Comparison of ENCODE assay signal across 22 cellular contexts in the genomic region with DNA sequence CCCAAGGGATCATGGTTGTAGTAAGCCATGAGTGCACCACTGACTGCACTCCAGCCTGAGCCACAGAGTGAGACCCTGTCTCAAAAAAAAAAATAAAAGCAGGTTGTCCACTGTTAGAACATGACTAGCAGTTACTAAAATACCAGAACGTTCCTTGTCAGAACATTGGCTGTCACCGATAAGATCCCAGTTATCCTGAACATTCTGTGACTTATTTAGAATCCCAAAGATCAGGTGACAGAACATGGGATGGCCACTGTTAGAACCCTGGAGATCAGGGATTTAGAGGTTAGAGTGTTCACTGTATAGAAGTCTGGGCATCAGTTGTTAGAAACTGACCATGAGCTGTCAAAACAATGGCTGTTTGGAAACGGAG. TPM values are rescaled to one million over a fixed set of nuclear protein-coding genes. Genes with fewer than 3 reads are reported as not detected.
DNase-seq lines count a peak whose midpoint lies in the region; ATAC-seq and TF ChIP-seq lines count a peak whose summit lies in the region.
"Had no signal": no experiment of that assay in that cellular context is flagged by ENCODE, and none has a peak within 500 bp of the region (broad histone marks: within the 10 kb centered on the region; RNA-seq: fewer than 3 reads in every experiment).

No MANE protein-coding gene starts in this region.

- H3K4me3 Mint-ChIP-seq in nephron = peak overlapping the region in 2 of 3 experiments; percentile 5 to 33
- H3K4me3 Mint-ChIP-seq: central memory CD8-positive, alpha-beta T cell had no signal

- TF ChIP-seq CTCF in ascending aorta (IDR thresholded peaks at IDR 0.05) = no peak
- no peak for TF ChIP-seq CTCF in nephron (IDR thresholded peaks at IDR 0.05; ENCODE audit: unreplicated experiment in 3 of 3)
- TF ChIP-seq CTCF in thoracic aorta (IDR thresholded peaks at IDR 0.05) = no peak

- H3K36me3 ChIP-seq in ascending aorta (no peaks in the 10 kb centered on the region), thoracic aorta (no peaks in the 10 kb centered on the region)

- peaks cover 19% of the 10 kb centered on the region for H3K4me1 Mint-ChIP-seq in nephron

- H3K9me3 Mint-ChIP-seq in nephron = no peaks in the 10 kb centered on the region
- H3K9me3 Mint-ChIP-seq: central memory CD8-positive, alpha-beta T cell had no signal

- H3K36me3 Mint-ChIP-seq in nephron (ENCODE audit: low read depth) = no peaks in the 10 kb centered on the region

- H3K4me3 ChIP-seq in ascending aorta (no peak overlapping the region), thoracic aorta (no peak overlapping the region)
- H3K4me3 ChIP-seq: GM23248 had no signal

- peaks cover 34% of the 10 kb centered on the region for H3K27me3 Mint-ChIP-seq in nephron (ENCODE audit: low read depth)
- H3K27me3 Mint-ChIP-seq: central memory CD8-positive, alpha-beta T cell had no signal

- DNase-seq in ascending aorta (ENCODE audit: low spot score in 2 of 2) (no peak), left ventricle myocardium superior (no peak), thoracic aorta (ENCODE audit: low spot score) (no peak), NCI-H128 (lab: John Stamatoyannopoulos, UW; ENCODE audit: unreplicated experiment) (no peak)
- no peak for DNase-seq in activated CD4-positive, alpha-beta T cell treated with anti-CD3 and anti-CD28 coated beads for 48 hours
- no peak for DNase-seq in activated CD4-positive, CD25-positive, alpha-beta regulatory T cell treated with anti-CD3 and anti-CD28 coated beads, Interleukin-2, amount 50 U/mL, for 72 hours
- DNase-seq: DND-41; effector memory CD4-positive, alpha-beta T cell; islet precursor cell; NCI-H1105; NCI-H2171; NCI-H82; SK-N-SH; stimulated activated CD8-positive, alpha-beta memory T cell treated with anti-CD3 and anti-CD28 coated beads, Interleukin-4, amount 100 ng/mL, for 48 hours; T1000 had no signal

- H3K27me3 ChIP-seq in ascending aorta (no peaks in the 10 kb centered on the region), thoracic aorta (replicated peaks; ENCODE audit: insufficient read depth) (no peaks in the 10 kb centered on the region)

- H3K9me3 ChIP-seq in ascending aorta = no peaks in the 10 kb centered on the region
- no peaks in the 10 kb centered on the region for H3K9me3 ChIP-seq in thoracic aorta
- H3K9me3 ChIP-seq: SK-N-SH had no signal

- H3K4me1 ChIP-seq in ascending aorta = peaks cover 4 to 28% of the 10 kb centered on the region in 2 donors
- peaks cover 14 to 42% of the 10 kb centered on the region in 2 donors for H3K4me1 ChIP-seq in thoracic aorta (ENCODE audit: control insufficient read depth in 1 of 2, low read depth in 2 of 2)

- peak overlapping the region in 2 of 3 experiments; percentile 48 to 49 for H3K27ac Mint-ChIP-seq in nephron

- ATAC-seq in left ventricle myocardium superior = peak; percentile 55
- ATAC-seq in thoracic aorta (ENCODE audit: insufficient number of reproducible peaks, low FRiP score, low read depth) = no peak
- no peak for ATAC-seq in HG02763 (IDR thresholded peaks at IDR 0.05; ENCODE audit: unreplicated experiment)
- ATAC-seq: activated CD4-positive, CD25-positive, alpha-beta regulatory T cell treated with anti-CD3 and anti-CD28 coated beads, Interleukin-2, amount 50 U/mL, for 24 hours had no signal

- H3K27ac ChIP-seq in ascending aorta = peak overlapping the region; percentile 79 to 87
- H3K27ac ChIP-seq in thoracic aorta = peak overlapping the region; percentile 77 to 83
- H3K27ac ChIP-seq: GM23248 had no signal

- intact Hi-C loops in ascending aorta (cut with DNase I) (loop anchor here (1.0 to 5.0 kb wide), 3 partner anchors 17 to 160 kb away; a partner anchor contains a TSS), left ventricle myocardium superior (cut with micrococcal nuclease) (no loop called here)

RNA-seq across cellular contexts. Expression of a gene that starts 8.6 kb away (rescaled TPM):
- total RNA-seq in ascending aorta (0.11 TPM), left ventricle myocardium superior (6.7 TPM), thoracic aorta (1 to 10 TPM; 7.4 to 9.5 TPM)
- total RNA-seq: HT1080 had no signal

RNA-seq across cellular contexts. Expression of a gene that starts 32.0 kb away (rescaled TPM):
- total RNA-seq in ascending aorta = 59.1 TPM
- 24.2 TPM for total RNA-seq in left ventricle myocardium superior
- 10 to 100 TPM; 28.3 to 79.7 TPM for total RNA-seq in thoracic aorta

RNA-seq across cellular contexts. Expression of a gene that starts 35.9 kb away (rescaled TPM):
- total RNA-seq in ascending aorta (not detected), left ventricle myocardium superior (1.6 TPM), thoracic aorta (1 to 10 TPM in 1 of 2 donors, under 1 TPM in 1; 0.63 to 1.1 TPM)
- total RNA-seq: GM23248, osteoblast had no signal
